Comparison of ENCODE assay signal across 21 cellular contexts in genomic region chr3:117793684-117794304, GRCh38.
"Had no signal": no experiment of that assay in that cellular context is flagged by ENCODE, and none has a peak within 500 bp of the region (broad histone marks: within the 10 kb centered on the region; RNA-seq: fewer than 3 reads in every experiment).

No MANE protein-coding gene starts in this region.

- H3K4me3 Mint-ChIP-seq: activated B cell treated with CpG ODN at 0.5 μM for 24 hours; activated CD8-positive, alpha-beta T cell treated with anti-CD3 and anti-CD28 coated beads, Interleukin-2, amount 10 ng/mL, durations not matched to agents 7 days and 5 days; activated naive CD8-positive, alpha-beta T cell; activated T-cell treated with anti-CD3 and anti-CD28 coated beads, Interleukin-2, amount 50 U/mL, for 72 hours; immature natural killer cell; natural killer cell treated with Interleukin-12 subunit alpha and Interleukin-12 subunit beta and Interleukin-15 and Interleukin-18, amount 100 ng/mL, for 72 hours; stimulated activated naive B cell treated with anti-CD40 and anti-IgM and Interleukin-4, amounts not matched to agents 10 μg/mL and 1 μg/mL and 100 μg/mL, for 72 hours had no signal

- H3K27ac ChIP-seq: prostate gland, skin epidermis, tibial artery, vagina had no signal

- H3K4me3 ChIP-seq: prostate gland, skin epidermis, tibial artery, vagina had no signal

- H3K9me3 Mint-ChIP-seq: stimulated activated naive B cell treated with anti-CD40 and anti-IgM and Interleukin-4, amounts not matched to agents 10 μg/mL and 1 μg/mL and 100 μg/mL, for 72 hours had no signal

- H3K4me1 Mint-ChIP-seq: activated B cell treated with CpG ODN at 0.5 μM for 24 hours; immature natural killer cell; stimulated activated naive B cell treated with anti-CD40 and anti-IgM and Interleukin-4, amounts not matched to agents 10 μg/mL and 1 μg/mL and 100 μg/mL, for 72 hours had no signal

- DNase-seq: activated B cell treated with CpG ODN at 0.5 μM for 24 hours; activated CD4-positive, alpha-beta T cell treated with anti-CD3 and anti-CD28 coated beads for 48 hours; activated CD8-positive, alpha-beta memory T cell treated with anti-CD3 and anti-CD28 coated beads, Interleukin-2, amount 50 U/mL, for 48 hours; activated CD8-positive, alpha-beta T cell treated with anti-CD3 and anti-CD28 coated beads, Interleukin-2, amount 10 ng/mL, durations not matched to agents 7 days and 5 days; activated gamma-delta T cell; activated T-cell treated with anti-CD3 and anti-CD28 coated beads, Interleukin-2, amount 50 U/mL, for 72 hours; amniotic stem cell; foreskin melanocyte; immature natural killer cell; occipital lobe; right cardiac atrium; stimulated activated CD4-positive, alpha-beta T cell treated with anti-CD3 and anti-CD28 coated beads, Interleukin-15, amount 100 ng/mL, for 24 hours; stimulated activated CD4-positive, alpha-beta T cell treated with anti-CD3 and anti-CD28 coated beads, Interleukin-4, amount 100 ng/mL, for 1 hour; stimulated activated naive B cell treated with anti-CD40 and anti-IgM and Interleukin-4, amounts not matched to agents 10 μg/mL and 1 μg/mL and 100 μg/mL, for 72 hours; tibial artery had no signal

- H3K27me3 ChIP-seq: tibial artery, vagina had no signal

- ATAC-seq: activated CD8-positive, alpha-beta T cell treated with anti-CD3 and anti-CD28 coated beads, Interleukin-2, amount 10 ng/mL, durations not matched to agents 7 days and 5 days; activated T-cell treated with anti-CD3 and anti-CD28 coated beads, Interleukin-2, amount 50 U/mL, for 72 hours; esophagus mucosa; natural killer cell treated with Interleukin-12 subunit alpha and Interleukin-12 subunit beta and Interleukin-15 and Interleukin-18, amount 100 ng/mL, for 72 hours; right cardiac atrium; stimulated activated naive B cell treated with anti-CD40 and anti-IgM and Interleukin-4, amounts not matched to agents 10 μg/mL and 1 μg/mL and 100 μg/mL, for 72 hours had no signal

- H3K27ac Mint-ChIP-seq: activated B cell treated with CpG ODN at 0.5 μM for 24 hours; activated CD8-positive, alpha-beta T cell treated with anti-CD3 and anti-CD28 coated beads, Interleukin-2, amount 10 ng/mL, durations not matched to agents 7 days and 5 days; activated naive CD8-positive, alpha-beta T cell; activated T-cell treated with anti-CD3 and anti-CD28 coated beads, Interleukin-2, amount 50 U/mL, for 72 hours; immature natural killer cell; natural killer cell treated with Interleukin-12 subunit alpha and Interleukin-12 subunit beta and Interleukin-15 and Interleukin-18, amount 100 ng/mL, for 72 hours; stimulated activated naive B cell treated with anti-CD40 and anti-IgM and Interleukin-4, amounts not matched to agents 10 μg/mL and 1 μg/mL and 100 μg/mL, for 72 hours had no signal

- H3K36me3 Mint-ChIP-seq: activated naive CD8-positive, alpha-beta T cell; immature natural killer cell; natural killer cell treated with Interleukin-12 subunit alpha and Interleukin-12 subunit beta and Interleukin-15 and Interleukin-18, amount 100 ng/mL, for 72 hours; stimulated activated naive B cell treated with anti-CD40 and anti-IgM and Interleukin-4, amounts not matched to agents 10 μg/mL and 1 μg/mL and 100 μg/mL, for 72 hours had no signal

- H3K36me3 ChIP-seq: prostate gland, tibial artery, vagina had no signal

- H3K27me3 Mint-ChIP-seq: activated B cell treated with CpG ODN at 0.5 μM for 24 hours; activated naive CD8-positive, alpha-beta T cell; natural killer cell treated with Interleukin-12 subunit alpha and Interleukin-12 subunit beta and Interleukin-15 and Interleukin-18, amount 100 ng/mL, for 72 hours; stimulated activated naive B cell treated with anti-CD40 and anti-IgM and Interleukin-4, amounts not matched to agents 10 μg/mL and 1 μg/mL and 100 μg/mL, for 72 hours had no signal

- H3K9me3 ChIP-seq: prostate gland, tibial artery, vagina had no signal

- H3K4me1 ChIP-seq: prostate gland had no signal
